Comparison of ENCODE assay signal across 1 cellular context in genomic region chr3:138835177-138835757, GRCh38.
TF ChIP-seq lines count a peak whose summit lies in the region.

No MANE protein-coding gene starts in this region.

TF ChIP-seq in K562, 482 proteins besides CTCF, POLR2A, EP300 and RAD21 (continued from another document and continues in another):
- TF ChIP-seq AFF4 (CRISPR knock-in tag; IDR thresholded peaks at IDR 0.05) (0 out of 2 replicates have a peak, but pooled peaks have one; percentile 10), NKRF (IDR thresholded peaks at IDR 0.05; ENCODE audit: borderline replicate concordance) (0 out of 2 replicates have a peak, but pooled peaks have one; percentile 21), MNT (conservative IDR thresholded peaks at IDR 0.05) (peak in 1 of 2 experiments; percentile 19; a peak in 1 of 4 replicates), NFRKB (IDR thresholded peaks at IDR 0.05; ENCODE audit: low read depth) (peak; percentile 89; the same call in 1 of the 2 replicates), BRD4 (IDR thresholded peaks at IDR 0.05) (0 out of 2 replicates have a peak, but pooled peaks have one; percentile 9), MLLT1 (IDR thresholded peaks at IDR 0.05) (peak; percentile 77 to 86; a peak in 3 of 4 replicates), GTF2E2 (tag; IDR thresholded peaks at IDR 0.05) (0 out of 2 replicates have a peak, but pooled peaks have one; percentile 1), JUND (IDR thresholded peaks at IDR 0.05; ENCODE audit: borderline replicate concordance, low read depth, low read length) (no peak; the same call in 1 of the 2 replicates), JUND (tag; IDR thresholded peaks at IDR 0.05; ENCODE audit: borderline replicate concordance, low read depth, low read length) (0 out of 3 replicates have a peak, but pooled peaks have one; percentile 1), ZNF75A (CRISPR knock-in tag; IDR thresholded peaks at IDR 0.05) (no peak), SP1 (CRISPR knock-in tag; IDR thresholded peaks at IDR 0.05) (peak; percentile 27; the same call in 1 of the 2 replicates), PCBP2 (IDR thresholded peaks at IDR 0.05; ENCODE audit: low read depth, low read length, poor library complexity, severe bottlenecking) (no peak), PTTG1 (tag; IDR thresholded peaks at IDR 0.05; ENCODE audit: low read depth) (no peak), ZBTB11 (CRISPR knock-in tag; IDR thresholded peaks at IDR 0.05) (no peak), NR4A1 (CRISPR knock-in tag; IDR thresholded peaks at IDR 0.05) (no peak), NR4A1 (tag; IDR thresholded peaks at IDR 0.05) (no peak), TRIM25 (IDR thresholded peaks at IDR 0.05; ENCODE audit: borderline replicate concordance) (no peak), AFF1 (IDR thresholded peaks at IDR 0.05; ENCODE audit: low read depth in 1 of 2, partially characterized antibody in 2 of 2) (peak; percentile 74 to 85), SMAD2 (IDR thresholded peaks at IDR 0.05; ENCODE audit: low read depth, low read length) (no peak), NBN (IDR thresholded peaks at IDR 0.05; ENCODE audit: low read depth) (peak; percentile 45; the same call in 1 of the 2 replicates), ZNF197 (CRISPR knock-in tag; IDR thresholded peaks at IDR 0.05; ENCODE audit: low read depth) (0 out of 2 replicates have a peak, but pooled peaks have one; percentile 23), RBM22 (IDR thresholded peaks at IDR 0.05; ENCODE audit: low read depth, low read length, poor library complexity, severe bottlenecking) (no peak), RBFOX2 (IDR thresholded peaks at IDR 0.05; ENCODE audit: low read depth, low read length) (peak; percentile 23; the same call in 1 of the 2 replicates), NCOA1 (IDR thresholded peaks at IDR 0.05; ENCODE audit: low read depth) (0 out of 2 replicates have a peak, but pooled peaks have one; percentile 52), BRD9 (IDR thresholded peaks at IDR 0.05; ENCODE audit: low read depth, partially characterized antibody) (peak; percentile 79), SIN3A (IDR thresholded peaks at IDR 0.05; ENCODE audit: borderline replicate concordance in 2 of 2, control insufficient read depth in 1 of 2, low read depth in 2 of 2, low read length in 2 of 2) (peak in 1 of 2 experiments; percentile 36; a peak in 1 of 4 replicates), NR2C2 (CRISPR knock-in tag; IDR thresholded peaks at IDR 0.05) (no peak), NR2C2 (tag; IDR thresholded peaks at IDR 0.05) (peak; percentile 91), ZNF165 (CRISPR knock-in tag; IDR thresholded peaks at IDR 0.05; ENCODE audit: borderline replicate concordance) (no peak), CREM (IDR thresholded peaks at IDR 0.05; ENCODE audit: low read depth) (no peak), MCM5 (IDR thresholded peaks at IDR 0.05; ENCODE audit: low read depth) (no peak)
